Comparison of ENCODE assay signal across 1 cellular context in genomic region chr5:96199713-96200183, GRCh38.
TF ChIP-seq lines count a peak whose summit lies in the region.

No MANE protein-coding gene starts in this region.

TF ChIP-seq in HepG2, 621 proteins besides CTCF, POLR2A, EP300 and RAD21 (continued from another document and continues in another):
- TF ChIP-seq RXRB (CRISPR knock-in tag; IDR thresholded peaks at IDR 0.05; ENCODE audit: borderline replicate concordance): peak; percentile 38; the same call in 1 of the 2 replicates
- TF ChIP-seq PHF20 (CRISPR knock-in tag; IDR thresholded peaks at IDR 0.05): no peak
- peak; percentile 97 for TF ChIP-seq ASH2L (IDR thresholded peaks at IDR 0.05; ENCODE audit: insufficient read length, low read depth, low read length)
- TF ChIP-seq ZNF33A (CRISPR knock-in tag; IDR thresholded peaks at IDR 0.05; ENCODE audit: borderline replicate concordance): no peak
- TF ChIP-seq ZNF512 (CRISPR knock-in tag; IDR thresholded peaks at IDR 0.05): no peak
- no peak for TF ChIP-seq FOXM1 (CRISPR knock-in tag; IDR thresholded peaks at IDR 0.05)
- no peak for TF ChIP-seq NFKBIZ (CRISPR knock-in tag; IDR thresholded peaks at IDR 0.05)
- TF ChIP-seq FOXP4 (CRISPR knock-in tag; IDR thresholded peaks at IDR 0.05): peak; percentile 46
- no peak for TF ChIP-seq ZNF724P (CRISPR knock-in tag; IDR thresholded peaks at IDR 0.05; ENCODE audit: borderline replicate concordance)
- TF ChIP-seq DMAP1 (CRISPR knock-in tag; IDR thresholded peaks at IDR 0.05): peak; percentile 60; the same call in 1 of the 2 replicates
- TF ChIP-seq HMGXB4 (CRISPR knock-in tag; IDR thresholded peaks at IDR 0.05; ENCODE audit: borderline replicate concordance in 1 of 2, low read depth in 1 of 2): peak in 1 of 2 experiments; percentile 25; a peak in 2 of 4 replicates
- TF ChIP-seq DRAP1 (CRISPR knock-in tag; IDR thresholded peaks at IDR 0.05): peak; percentile 57
- peak; percentile 10; the same call in 1 of the 2 replicates for TF ChIP-seq TCF7 (IDR thresholded peaks at IDR 0.05; ENCODE audit: low read depth)
- 0 out of 2 replicates have a peak, but pooled peaks have one; percentile 26 for TF ChIP-seq ZNF503 (CRISPR knock-in tag; IDR thresholded peaks at IDR 0.05)
- 0 out of 2 replicates have a peak, but pooled peaks have one; percentile 24 for TF ChIP-seq HNRNPL (IDR thresholded peaks at IDR 0.05; ENCODE audit: low read depth, low read length)
- no peak for TF ChIP-seq ZNF674 (CRISPR knock-in tag; IDR thresholded peaks at IDR 0.05; ENCODE audit: low read depth)
- no peak for TF ChIP-seq SNAPC2 (CRISPR knock-in tag; IDR thresholded peaks at IDR 0.05)
- no peak for TF ChIP-seq U2AF1 (optimal IDR thresholded peaks at IDR 0.05; ENCODE audit: low read depth, low read length)
- 0 out of 2 replicates have a peak, but pooled peaks have one; percentile 20 for TF ChIP-seq IRF2 (CRISPR knock-in tag; IDR thresholded peaks at IDR 0.05)
- peak; percentile 96 for TF ChIP-seq PAXIP1 (CRISPR knock-in tag; conservative IDR thresholded peaks at IDR 0.05)
- TF ChIP-seq ZNF646 (CRISPR knock-in tag; IDR thresholded peaks at IDR 0.05): no peak
- TF ChIP-seq ZNF792 (CRISPR knock-in tag; IDR thresholded peaks at IDR 0.05): no peak
- TF ChIP-seq SOX13 (IDR thresholded peaks at IDR 0.05): no peak
- TF ChIP-seq SOX13 (CRISPR knock-in tag; conservative IDR thresholded peaks at IDR 0.05 in 1 of 2, IDR thresholded peaks at IDR 0.05 in 1 of 2): peak in 1 of 2 experiments; percentile 93; a peak in 2 of 4 replicates
- peak; percentile 19; the same call in 1 of the 2 replicates for TF ChIP-seq GATA4 (IDR thresholded peaks at IDR 0.05; ENCODE audit: borderline replicate concordance, low read depth)
- 0 out of 2 replicates have a peak, but pooled peaks have one; percentile 24 for TF ChIP-seq ZNF292 (CRISPR knock-in tag; IDR thresholded peaks at IDR 0.05; ENCODE audit: borderline replicate concordance, low read depth)
- peak; percentile 87 for TF ChIP-seq MED1 (CRISPR knock-in tag; IDR thresholded peaks at IDR 0.05)
- peak; percentile 39; the same call in 1 of the 2 replicates for TF ChIP-seq ZMYM4 (CRISPR knock-in tag; IDR thresholded peaks at IDR 0.05)
- TF ChIP-seq AHDC1 (CRISPR knock-in tag; IDR thresholded peaks at IDR 0.05; ENCODE audit: borderline replicate concordance): peak; percentile 77; the same call in 1 of the 2 replicates
- TF ChIP-seq ATF1 (CRISPR knock-in tag; IDR thresholded peaks at IDR 0.05): peak; percentile 56; the same call in 1 of the 2 replicates
- no peak for TF ChIP-seq SIX1 (CRISPR knock-in tag; IDR thresholded peaks at IDR 0.05; ENCODE audit: borderline replicate concordance)
